ENCODE assay signal across 17 cellular contexts in the genomic region with DNA sequence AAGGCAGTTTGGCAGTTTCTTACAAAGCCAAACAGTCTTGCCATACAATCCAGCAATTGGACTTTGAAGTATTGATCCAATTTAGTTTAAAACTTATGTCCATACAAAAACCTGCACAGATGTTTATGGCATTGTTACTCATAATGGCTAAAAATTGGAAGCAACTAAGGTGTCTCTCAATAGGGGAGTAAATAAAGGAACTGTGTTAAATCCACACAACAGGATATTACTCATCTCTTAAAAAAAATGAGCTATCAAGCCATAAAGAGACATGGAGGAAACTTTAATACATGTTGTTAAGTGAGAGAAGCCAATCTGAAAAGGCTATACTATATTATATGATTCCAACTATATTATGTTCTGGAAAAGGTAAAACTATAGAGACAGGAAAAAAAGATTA.
DNase-seq lines count a peak whose midpoint lies in the region; ATAC-seq and TF ChIP-seq lines count a peak whose summit lies in the region.
"Had no signal": no experiment of that assay in that cellular context is flagged by ENCODE, and none has a peak within 500 bp of the region (broad histone marks: within the 10 kb centered on the region; RNA-seq: fewer than 3 reads in every experiment).

No MANE protein-coding gene starts in this region.

- peaks cover 7% of the 10 kb centered on the region for H3K4me1 Mint-ChIP-seq in activated T-helper 17 cell treated with anti-CD3 and anti-CD28 coated beads, Interleukin-2, amount 50 U/mL, for 72 hours
- peaks cover 41 to 44% of the 10 kb centered on the region in 2 donors for H3K4me1 Mint-ChIP-seq in natural killer cell

- H3K27me3 Mint-ChIP-seq in activated T-helper 17 cell treated with anti-CD3 and anti-CD28 coated beads, Interleukin-2, amount 50 U/mL, for 72 hours, result peaks cover 4% of the 10 kb centered on the region
- peaks cover 0 to 7% of the 10 kb centered on the region in 2 donors for H3K27me3 Mint-ChIP-seq in natural killer cell (ENCODE audit: low read depth in 2 of 2)

- TF ChIP-seq CTCF in natural killer cell (IDR thresholded peaks at IDR 0.05), result no peak

- no peak overlapping the region for H3K27ac Mint-ChIP-seq in activated T-helper 17 cell treated with anti-CD3 and anti-CD28 coated beads, Interleukin-2, amount 50 U/mL, for 72 hours
- peak overlapping the region; percentile 5 to 56 for H3K27ac Mint-ChIP-seq in natural killer cell
- H3K27ac Mint-ChIP-seq: CD4-positive, alpha-beta memory T cell had no signal

- peak; percentile 18 for ATAC-seq in activated T-helper 17 cell treated with anti-CD3 and anti-CD28 coated beads, Interleukin-2, amount 50 U/mL, for 72 hours (replicated peaks)
- ATAC-seq in natural killer cell (peak in 2 of 3 donors; percentile 25 to 43), GM21717 (IDR thresholded peaks at IDR 0.05; ENCODE audit: unreplicated experiment) (no peak)
- ATAC-seq: HepG2 had no signal

- no peaks in the 10 kb centered on the region for H3K9me3 Mint-ChIP-seq in activated T-helper 17 cell treated with anti-CD3 and anti-CD28 coated beads, Interleukin-2, amount 50 U/mL, for 72 hours
- H3K9me3 Mint-ChIP-seq in natural killer cell, result peaks cover 3 to 7% of the 10 kb centered on the region in 2 donors

- H3K4me3 Mint-ChIP-seq in activated T-helper 17 cell treated with anti-CD3 and anti-CD28 coated beads, Interleukin-2, amount 50 U/mL, for 72 hours, result no peak overlapping the region
- H3K4me3 Mint-ChIP-seq in natural killer cell, result peak overlapping the region; percentile 66

- intact Hi-C loops in natural killer cell (cut with micrococcal nuclease), result loop anchor here (5.0 to 10.0 kb wide), 3 partner anchors 213 to 935 kb away; partner anchors contain the start of gene PIK3R1

- no peaks in the 10 kb centered on the region for H3K36me3 Mint-ChIP-seq in activated T-helper 17 cell treated with anti-CD3 and anti-CD28 coated beads, Interleukin-2, amount 50 U/mL, for 72 hours (ENCODE audit: low read depth)
- H3K36me3 Mint-ChIP-seq in natural killer cell, result no peaks in the 10 kb centered on the region
- H3K36me3 Mint-ChIP-seq: CD4-positive, alpha-beta memory T cell had no signal

- peak; percentile 6 for DNase-seq in NOMO-1 treated with DMSO at 0.1 percent for 48 hours (lab: John Stamatoyannopoulos, UW; ENCODE audit: unreplicated experiment)
- DNase-seq in NOMO-1 treated with dmso at 0.1 percent for 144 hours (lab: John Stamatoyannopoulos, UW; ENCODE audit: unreplicated experiment), result no peak
- DNase-seq in HCEC 1CT, result peak; percentile 26
- DNase-seq in natural killer cell, result no peak
- no peak for DNase-seq in NCI-H82 treated with DMSO at 0.1 percent for 48 hours (lab: John Stamatoyannopoulos, UW; ENCODE audit: unreplicated experiment)
- no peak for DNase-seq in mesenteric fat pad (ENCODE audit: low spot score)
- DNase-seq: CD4-positive, alpha-beta memory T cell; GDM1; KG1; NCI-H1436; NCI-H2029; NCI-H2171; NCI-H446; SHP77 had no signal

Comparison
In these comparisons a context has a peak if more than half of its experiments do, and no peak if none do; other contexts are left out.
1. DNase-seq: peak in NOMO-1 treated with DMSO at 0.1 percent for 48 hours (single experiment) and HCEC 1CT (single experiment); none in NOMO-1 treated with dmso at 0.1 percent for 144 hours (single experiment), natural killer cell (single experiment), NCI-H82 treated with DMSO at 0.1 percent for 48 hours (single experiment) and mesenteric fat pad (single experiment).